In genomic region chr5:178120661-178121357, GRCh38 we compare ENCODE assay signal across 8 cellular contexts. TPM values are rescaled to one million over a fixed set of nuclear protein-coding genes. Genes with fewer than 3 reads are reported as not detected.
DNase-seq lines count a peak whose midpoint lies in the region; ATAC-seq and TF ChIP-seq lines count a peak whose summit lies in the region.

No MANE protein-coding gene starts in this region.

- H3K27ac Mint-ChIP-seq in IgD-negative memory B cell, result peak overlapping the region; percentile 39 to 96 (median 87)

- H3K36me3 ChIP-seq in PC-3 (ENCODE audit: low read depth, low read length), result no peaks in the 10 kb centered on the region
- H3K36me3 ChIP-seq in vagina, result no peaks in the 10 kb centered on the region

- H3K9me2 ChIP-seq in PC-3 (replicated peaks; ENCODE audit: low read length), result no peaks in the 10 kb centered on the region

- H3K79me2 ChIP-seq in PC-3 (ENCODE audit: low read length), result no peaks in the 10 kb centered on the region

- H3K9ac ChIP-seq in PC-3 (ENCODE audit: low read length), result no peak overlapping the region

- peak overlapping the region; percentile 46 to 91 (median 70) for H3K4me3 Mint-ChIP-seq in IgD-negative memory B cell

- H3K27ac ChIP-seq in PC-3 (ENCODE audit: low read length) (no peak overlapping the region), vagina (no peak overlapping the region)

- H3K4me2 ChIP-seq in PC-3 (ENCODE audit: low read length), result peak overlapping the region; percentile 61

- H3K4me1 Mint-ChIP-seq in IgD-negative memory B cell, result peaks cover 14 to 24% (median 22%) of the 10 kb centered on the region in 3 donors

- no peaks in the 10 kb centered on the region for H3K9me3 ChIP-seq in PC-3 (ENCODE audit: low read length)
- H3K9me3 ChIP-seq in vagina, result no peaks in the 10 kb centered on the region

- intact Hi-C loops in PC-3 (cut with micrococcal nuclease) (no loop called here), vagina (cut with DNase I) (no loop called here)

- ATAC-seq in GM21576 (IDR thresholded peaks at IDR 0.05; ENCODE audit: unreplicated experiment), result peak; percentile 67
- ATAC-seq in PC-3, result peak; percentile 81

- peaks cover 3% of the 10 kb centered on the region for H3K36me3 Mint-ChIP-seq in IgD-negative memory B cell

- no peaks in the 10 kb centered on the region for H3K9me3 Mint-ChIP-seq in IgD-negative memory B cell

- peak overlapping the region; percentile 66 for H2AFZ ChIP-seq in PC-3 (ENCODE audit: low read length)

- TF ChIP-seq CTCF in PC-3 (conservative IDR thresholded peaks at IDR 0.05; ENCODE audit: low read depth, low read length) (peak; percentile 90), fibroblast of pulmonary artery (IDR thresholded peaks at IDR 0.05; ENCODE audit: low read length, missing control alignments) (peak; percentile 49), vagina (IDR thresholded peaks at IDR 0.05) (peak in 2 of 3 experiments; percentile 4 to 11)

- H3K27me3 Mint-ChIP-seq in IgD-negative memory B cell, result peaks cover 4% of the 10 kb centered on the region

- no peak for TF ChIP-seq POLR2A in vagina (IDR thresholded peaks at IDR 0.05)

- H4K20me1 ChIP-seq in PC-3 (ENCODE audit: low read length), result no peaks in the 10 kb centered on the region

- H3K27me3 ChIP-seq in PC-3 (ENCODE audit: low read length), result peaks cover 15% of the 10 kb centered on the region
- H3K27me3 ChIP-seq in vagina, result no peaks in the 10 kb centered on the region

- DNase-seq in Daoy (ENCODE audit: low read depth) (peak; percentile 91), PC-3 (peak; percentile 96), activated T-cell treated with anti-CD3 and anti-CD28 coated beads for 48 hours (ENCODE audit: low read depth) (peak; percentile 78), fibroblast of pulmonary artery (ENCODE audit: low read depth) (peak; percentile 74), pons (ENCODE audit: low spot score) (peak; percentile 23), vagina (ENCODE audit: extremely low spot score in 2 of 2) (no peak)

- BruUV-seq in PC-3 (replicated peaks; lab: Mats Ljungman, UMichigan), result no TSS peak

- H3K4me1 ChIP-seq in PC-3 (ENCODE audit: insufficient read depth, low read length), result peaks cover 26% of the 10 kb centered on the region
- peaks cover 39% of the 10 kb centered on the region for H3K4me1 ChIP-seq in vagina

- CTCF ChIA-PET in PC-3 (lab: Charles Lee), result interaction anchor here (0.6 to 1.2 kb wide), 3 partner anchors 15 to 45 kb away, joined by 3 to 7 read pairs (median 5); no protein-coding TSS in a partner anchor

- POLR2A ChIA-PET in PC-3 (lab: Charles Lee; ENCODE audit: unreplicated experiment), result interaction anchor here (0.5 kb wide), 1 partner anchor 531 kb away, joined by 5 read pairs; no protein-coding TSS in a partner anchor

- no peaks in the 10 kb centered on the region for H3F3A ChIP-seq in PC-3 (ENCODE audit: low read length, unreplicated experiment)

- peak overlapping the region; percentile 41 for H3K4me3 ChIP-seq in PC-3 (ENCODE audit: low read length)
- H3K4me3 ChIP-seq in fibroblast of pulmonary artery (replicated peaks; ENCODE audit: low read depth, low read length), result no peak overlapping the region
- peak overlapping the region; percentile 24 for H3K4me3 ChIP-seq in vagina

RNA-seq across cellular contexts. Expression of gene N4BP3, which starts 7.5 kb away (rescaled TPM):
- 3.5 and 4.6 TPM in 2 replicates for total RNA-seq in Daoy (2014; rRNA removed; shearing (Covaris generic))
- 10.1 TPM for polyA plus RNA-seq in IgD-negative memory B cell
- total RNA-seq in PC-3 (2014; rRNA removed), result 0.36 and 0.86 TPM in 2 replicates
- 4.9 TPM for total RNA-seq in vagina

RNA-seq across cellular contexts. Expression of gene RMND5B, which starts 10.0 kb away (rescaled TPM):
- total RNA-seq in Daoy (2014; rRNA removed; shearing (Covaris generic)), result 19.2 and 34.8 TPM in 2 replicates
- polyA plus RNA-seq in IgD-negative memory B cell, result 43.0 TPM
- 33.2 and 36.4 TPM in 2 replicates for total RNA-seq in PC-3 (2014; rRNA removed)
- 51.6 TPM for total RNA-seq in vagina

RNA-seq across cellular contexts. Expression of gene NHP2, which starts 32.9 kb away (rescaled TPM):
- total RNA-seq in Daoy (2014; rRNA removed; shearing (Covaris generic)), result 634 and 724 TPM in 2 replicates
- polyA plus RNA-seq in IgD-negative memory B cell, result 227 TPM
- 649 TPM in 2 replicates for total RNA-seq in PC-3 (2014; rRNA removed)
- total RNA-seq in vagina, result 172 TPM

Comparison
In these comparisons a context has a peak if more than half of its experiments do, and no peak if none do; other contexts are left out.
1. DNase-seq: peak in Daoy (single experiment), PC-3 (single experiment), activated T-cell treated with anti-CD3 and anti-CD28 coated beads for 48 hours (single experiment), fibroblast of pulmonary artery (single experiment) and pons (single experiment); none in vagina (0 of 2).
2. CTCF ChIP-seq: peak in every context shown above with its lines; median percentile 90 in PC-3; 49 in fibroblast of pulmonary artery; 8 in vagina.